In the genomic region with DNA sequence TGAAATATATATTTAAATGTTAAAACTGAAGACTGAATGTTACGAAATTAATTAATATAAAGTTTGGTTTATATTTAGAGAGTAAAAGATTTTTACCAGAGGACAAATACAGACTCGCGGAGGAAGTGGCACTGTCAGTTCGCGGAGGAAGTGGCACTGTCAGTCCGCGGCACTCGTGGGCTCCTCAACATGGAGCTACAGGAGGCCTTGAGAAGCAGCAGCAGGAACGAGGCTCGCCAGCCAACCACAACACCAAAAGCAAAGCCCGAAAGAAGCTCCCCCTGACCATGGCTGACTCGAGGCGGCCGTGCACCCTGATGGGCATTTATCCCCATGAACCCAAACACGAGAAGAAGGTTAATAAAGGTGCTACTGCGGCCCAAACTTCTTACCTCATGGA, we compare ENCODE assay signal across 22 cellular contexts.
"Had no signal": no experiment of that assay in that cellular context is flagged by ENCODE, and none has a peak within 500 bp of the region (broad histone marks: within the 10 kb centered on the region; RNA-seq: fewer than 3 reads in every experiment).

No MANE protein-coding gene starts in this region.

- H3K27me3 ChIP-seq: dorsolateral prefrontal cortex, heart left ventricle, right lobe of liver, spleen, tibial nerve, upper lobe of right lung, vagina had no signal

- H3K4me3 ChIP-seq: dorsolateral prefrontal cortex, heart left ventricle, prostate gland, right lobe of liver, spleen, tibial nerve, upper lobe of right lung, vagina had no signal

- H3K36me3 Mint-ChIP-seq: naive thymus-derived CD4-positive, alpha-beta T cell; stimulated activated memory B cell treated with anti-CD40 and anti-IgM and Interleukin-4, amounts not matched to agents 10 μg/mL and 1 μg/mL and 100 μg/mL, for 72 hours had no signal

- DNase-seq: dorsolateral prefrontal cortex; effector CD8-positive, alpha-beta T cell; foreskin melanocyte; heart left ventricle; hippocampal formation; mammary epithelial cell; naive thymus-derived CD4-positive, alpha-beta T cell; nephron progenitor cell; retina; right lobe of liver; spleen; stimulated activated CD4-positive, alpha-beta T cell treated with anti-CD3 and anti-CD28 coated beads, Interleukin-15, amount 100 ng/mL, for 24 hours; stimulated activated CD4-positive, alpha-beta T cell treated with anti-CD3 and anti-CD28 coated beads, Interleukin-1b, Interleukin-23, amount 100 ng/mL, for 48 hours; stimulated activated CD4-positive, alpha-beta T cell treated with anti-CD3 and anti-CD28 coated beads, Interleukin-4, amount 100 ng/mL, for 24 hours; upper lobe of right lung had no signal

- H3K9ac ChIP-seq: parathyroid adenoma had no signal

- H3K27ac Mint-ChIP-seq: naive thymus-derived CD4-positive, alpha-beta T cell; nephron progenitor cell; stimulated activated memory B cell treated with anti-CD40 and anti-IgM and Interleukin-4, amounts not matched to agents 10 μg/mL and 1 μg/mL and 100 μg/mL, for 72 hours; stimulated activated naive CD8-positive, alpha-beta T cell treated with anti-CD3 and anti-CD28 coated beads, Interleukin-15, Interleukin-2, amounts not matched to agents 100 ng/mL and 50 ng/mL, for 24 hours had no signal

- H3K27me3 Mint-ChIP-seq: naive thymus-derived CD4-positive, alpha-beta T cell; stimulated activated memory B cell treated with anti-CD40 and anti-IgM and Interleukin-4, amounts not matched to agents 10 μg/mL and 1 μg/mL and 100 μg/mL, for 72 hours; stimulated activated naive CD8-positive, alpha-beta T cell treated with anti-CD3 and anti-CD28 coated beads, Interleukin-15, Interleukin-2, amounts not matched to agents 100 ng/mL and 50 ng/mL, for 24 hours had no signal

- H3K4me1 ChIP-seq: heart left ventricle, parathyroid adenoma, prostate gland, right lobe of liver, spleen, tibial nerve, upper lobe of right lung, vagina had no signal

- H3K4me1 Mint-ChIP-seq: naive thymus-derived CD4-positive, alpha-beta T cell; nephron progenitor cell; stimulated activated memory B cell treated with anti-CD40 and anti-IgM and Interleukin-4, amounts not matched to agents 10 μg/mL and 1 μg/mL and 100 μg/mL, for 72 hours had no signal

- H3K9me3 ChIP-seq: heart left ventricle, prostate gland, right lobe of liver, tibial nerve, upper lobe of right lung, vagina had no signal

- ATAC-seq: heart left ventricle; left lobe of liver; naive thymus-derived CD4-positive, alpha-beta T cell; right lobe of liver; stimulated activated memory B cell treated with anti-CD40 and anti-IgM and Interleukin-4, amounts not matched to agents 10 μg/mL and 1 μg/mL and 100 μg/mL, for 72 hours; upper lobe of right lung had no signal

- H3K4me3 Mint-ChIP-seq: naive thymus-derived CD4-positive, alpha-beta T cell; nephron progenitor cell; stimulated activated memory B cell treated with anti-CD40 and anti-IgM and Interleukin-4, amounts not matched to agents 10 μg/mL and 1 μg/mL and 100 μg/mL, for 72 hours; stimulated activated naive CD8-positive, alpha-beta T cell treated with anti-CD3 and anti-CD28 coated beads, Interleukin-15, Interleukin-2, amounts not matched to agents 100 ng/mL and 50 ng/mL, for 24 hours had no signal

- H3K27ac ChIP-seq: dorsolateral prefrontal cortex, heart left ventricle, parathyroid adenoma, prostate gland, right lobe of liver, spleen, tibial nerve, upper lobe of right lung, vagina had no signal

- H3K36me3 ChIP-seq: heart left ventricle, prostate gland, right lobe of liver, spleen, tibial nerve, upper lobe of right lung, vagina had no signal
